ENCODE assay signal across 18 cellular contexts in the genomic region with DNA sequence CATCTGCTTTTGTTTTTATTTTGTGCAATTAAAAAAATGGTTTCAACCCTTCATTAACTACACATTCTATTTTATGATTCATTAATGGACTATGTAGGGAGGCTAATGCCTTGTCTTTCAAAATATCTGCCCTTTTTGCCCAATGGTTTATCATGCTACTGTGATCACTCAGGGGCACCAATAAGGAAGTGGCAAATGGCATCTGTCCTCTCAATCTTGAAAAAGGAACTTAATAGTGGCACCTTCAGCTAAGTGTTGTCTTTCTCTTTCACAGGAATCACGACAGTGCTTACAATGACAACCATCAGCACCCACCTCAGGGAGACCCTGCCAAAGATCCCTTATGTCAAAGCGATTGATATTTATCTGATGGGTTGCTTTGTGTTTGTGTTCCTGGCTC.
"Had no signal": no experiment of that assay in that cellular context is flagged by ENCODE, and none has a peak within 500 bp of the region (broad histone marks: within the 10 kb centered on the region; RNA-seq: fewer than 3 reads in every experiment).

No MANE protein-coding gene starts in this region.

- H3K4me3 ChIP-seq: SK-N-MC had no signal

- H3K9ac ChIP-seq: KMS-11 had no signal

- FAIRE-seq: astrocyte had no signal

- H3K4me2 ChIP-seq: KMS-11 had no signal

- H3K27ac ChIP-seq: KMS-11, SK-N-MC had no signal

- DNase-seq: activated CD4-positive, alpha-beta memory T cell treated with anti-CD3 and anti-CD28 coated beads, Interleukin-2, amount 10 ng/mL, durations not matched to agents 7 days and 5 days; activated CD4-positive, alpha-beta T cell treated with anti-CD3 and anti-CD28 coated beads, Interleukin-2, amount 10 ng/mL, durations not matched to agents 7 days and 5 days; activated CD4-positive, CD25-positive, alpha-beta regulatory T cell; activated CD8-positive, alpha-beta memory T cell treated with anti-CD3 and anti-CD28 coated beads, Interleukin-2, amount 50 U/mL, for 4 hours; activated naive CD4-positive, alpha-beta T cell; amygdala; cortex of kidney; MM.1S; NCI-H1092 treated with DMSO at 0.1 percent for 48 hours; NCI-H1417 treated with DMSO at 0.1 percent for 48 hours; NCI-H1694; NCI-H2029 treated with DMSO at 0.1 percent for 48 hours; NCI-H510A treated with DMSO at 0.1 percent for 48 hours; NCI-H69; NK-92 treated with Interleukin-12 subunit alpha and Interleukin-12 subunit beta, amount 100 ng/mL, for 24 hours had no signal
